In genomic region chr2:231869016-231869415, GRCh38 we compare ENCODE assay signal across 13 cellular contexts. TPM values are rescaled to one million over a fixed set of nuclear protein-coding genes. Genes with fewer than 3 reads are reported as not detected.
A peak's percentile ranks its signal among the peaks of the same experiment; 100 is the strongest.
DNase-seq lines count a peak whose midpoint lies in the region; TF ChIP-seq lines count a peak whose summit lies in the region.
"Not testable (repeated sequence)": the region's sequence is repeated elsewhere in the genome, so short reads cannot be mapped to it uniquely, and the experiment has no call there.
"Had no signal": no experiment of that assay in that cellular context is flagged by ENCODE, and none has a peak within 500 bp of the region (broad histone marks: within the 10 kb centered on the region; RNA-seq: fewer than 3 reads in every experiment).

No MANE protein-coding gene starts in this region.

- not testable (repeated sequence) for H3K9me3 ChIP-seq in endodermal cell (ENCODE audit: control insufficient read depth, low read length)

- TF ChIP-seq CTCF in endodermal cell (conservative IDR thresholded peaks at IDR 0.05): not testable (repeated sequence)

- not testable (repeated sequence) for H3K36me3 ChIP-seq in endodermal cell (ENCODE audit: control insufficient read depth, insufficient read depth, low read length)

- H3K27me3 ChIP-seq in endodermal cell (ENCODE audit: control insufficient read depth, insufficient read depth, low read length, poor library complexity, severe bottlenecking): not testable (repeated sequence)

- not testable (repeated sequence) for H3K27ac Mint-ChIP-seq in endodermal cell

- H3K9me3 Mint-ChIP-seq in endodermal cell: peaks cover 21% of the 10 kb centered on the region

- not testable (repeated sequence) for H3K4me3 Mint-ChIP-seq in endodermal cell

- not testable (repeated sequence) for H3K4me1 Mint-ChIP-seq in endodermal cell

- peak; percentile 3 for DNase-seq in endodermal cell
- peak; percentile 55 for DNase-seq in mesenteric fat pad (ENCODE audit: low spot score)

- not testable (repeated sequence) for H3K36me3 Mint-ChIP-seq in endodermal cell (ENCODE audit: low read depth)

- WGBS in endodermal cell (ENCODE audit: insufficient coverage in 1 of 2, insufficient read length in 1 of 2), 2 experiments: 81 to 88% methylated on average over 5 to 6 of the region's 6 CpGs

- H3K27ac ChIP-seq in endodermal cell (ENCODE audit: low read depth, low read length): not testable (repeated sequence)

- H3K9ac ChIP-seq in endodermal cell (ENCODE audit: extremely low read depth, low read length, poor library complexity, severe bottlenecking): not testable (repeated sequence)

- not testable (repeated sequence) for H3K4me1 ChIP-seq in endodermal cell (ENCODE audit: control insufficient read depth, insufficient read depth, low read length)

- H3K4me3 ChIP-seq in endodermal cell (ENCODE audit: low read length): not testable (repeated sequence)

- not testable (repeated sequence) for H3K27me3 Mint-ChIP-seq in endodermal cell (ENCODE audit: insufficient read depth)

RNA-seq across cellular contexts. Expression of gene NPPC, which starts 57.2 kb away (rescaled TPM):
- total RNA-seq in endodermal cell (under 1 TPM in 1 of 2 donors, not detected in 1; 0.84 TPM), mesenteric fat pad (2.5 TPM)
- polyA plus RNA-seq in endodermal cell (2013, experiment 1 of 2): 13.3 TPM
- 7.0 TPM for polyA plus RNA-seq in endodermal cell (2013, experiment 2 of 2)
- total RNA-seq: A673; Caco-2; Calu3; CD4-positive, alpha-beta memory T cell; CD4-positive, CD25-positive, alpha-beta regulatory T cell; CD8-positive, alpha-beta memory T cell; Daoy had no signal
- polyA plus RNA-seq: A549; AG04450; BJ; CD14-positive monocyte; CD4-positive, alpha-beta memory T cell; CD4-positive, CD25-positive, alpha-beta regulatory T cell; CD8-positive, alpha-beta memory T cell had no signal
